In the genomic region with DNA sequence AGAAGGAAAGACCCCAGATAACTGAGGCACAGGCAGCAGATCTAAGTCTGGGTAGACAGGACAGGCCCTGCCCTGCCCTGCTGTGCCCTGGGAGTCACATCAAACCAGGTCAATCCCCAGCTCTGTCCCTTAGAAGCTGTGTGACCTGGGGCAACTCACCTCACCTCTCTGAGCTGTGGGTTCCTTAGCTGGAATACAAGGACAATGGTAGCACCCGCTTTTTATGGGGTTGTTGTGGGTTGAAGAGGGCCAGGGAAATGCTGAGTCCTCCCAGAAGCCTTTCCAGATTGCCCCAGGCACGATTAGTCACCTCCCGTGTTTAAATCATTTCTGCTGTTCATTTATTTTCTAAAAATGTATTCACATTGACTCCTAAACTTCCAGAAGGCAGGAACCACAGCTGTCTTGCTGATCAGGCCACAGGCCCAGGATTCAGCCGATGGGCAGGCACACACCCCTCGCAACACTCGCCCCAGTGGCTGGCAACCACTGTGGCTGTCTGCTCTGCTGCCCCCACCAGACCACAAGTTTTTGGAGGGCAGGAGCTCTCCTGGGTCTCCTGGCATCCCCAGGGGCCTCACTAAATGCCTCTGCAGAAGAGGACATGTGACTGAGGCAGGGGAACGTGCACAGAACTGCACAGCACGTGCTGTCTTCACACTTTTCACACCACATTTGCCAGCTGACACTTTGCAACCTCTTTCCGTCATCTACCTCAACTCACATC, we compare ENCODE assay signal across 1 cellular context.
TF ChIP-seq lines count a peak whose summit lies in the region.

No MANE protein-coding gene starts in this region.

TF ChIP-seq in GM12878, 131 proteins besides CTCF, POLR2A, EP300 and RAD21:
- TF ChIP-seq CREM (IDR thresholded peaks at IDR 0.05; ENCODE audit: low read depth) = no peak
- no peak for TF ChIP-seq ZNF622 (IDR thresholded peaks at IDR 0.05)
- TF ChIP-seq POLR2AphosphoS5 (IDR thresholded peaks at IDR 0.05; ENCODE audit: low read length) = peak; percentile 33
- no peak for TF ChIP-seq IKZF2 (IDR thresholded peaks at IDR 0.05)
- no peak for TF ChIP-seq SREBF2 (IDR thresholded peaks at IDR 0.05; ENCODE audit: low read length)
- TF ChIP-seq YY1 (IDR thresholded peaks at IDR 0.05; ENCODE audit: low read depth, low read length) = no peak
- no peak for TF ChIP-seq JUND (IDR thresholded peaks at IDR 0.05; ENCODE audit: low read depth, low read length)
- TF ChIP-seq CEBPB (IDR thresholded peaks at IDR 0.05; ENCODE audit: borderline replicate concordance in 1 of 2, low read depth in 2 of 2, low read length in 2 of 2) = no peak
- peak; percentile 70 for TF ChIP-seq MEF2B (IDR thresholded peaks at IDR 0.05; ENCODE audit: partially characterized antibody, poor library complexity, severe bottlenecking)
- TF ChIP-seq, protein P1, sequence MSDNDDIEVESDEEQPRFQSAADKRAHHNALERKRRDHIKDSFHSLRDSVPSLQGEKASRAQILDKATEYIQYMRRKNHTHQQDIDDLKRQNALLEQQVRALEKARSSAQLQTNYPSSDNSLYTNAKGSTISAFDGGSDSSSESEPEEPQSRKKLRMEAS (IDR thresholded peaks at IDR 0.05; ENCODE audit: low read depth, low read length) = peak; percentile 67; the same call in 1 of the 2 replicates
- 0 out of 2 replicates have a peak, but pooled peaks have one; percentile 17 for TF ChIP-seq RAD51 (IDR thresholded peaks at IDR 0.05)
- no peak for TF ChIP-seq PML (IDR thresholded peaks at IDR 0.05; ENCODE audit: low read length)
- TF ChIP-seq, protein P2, sequence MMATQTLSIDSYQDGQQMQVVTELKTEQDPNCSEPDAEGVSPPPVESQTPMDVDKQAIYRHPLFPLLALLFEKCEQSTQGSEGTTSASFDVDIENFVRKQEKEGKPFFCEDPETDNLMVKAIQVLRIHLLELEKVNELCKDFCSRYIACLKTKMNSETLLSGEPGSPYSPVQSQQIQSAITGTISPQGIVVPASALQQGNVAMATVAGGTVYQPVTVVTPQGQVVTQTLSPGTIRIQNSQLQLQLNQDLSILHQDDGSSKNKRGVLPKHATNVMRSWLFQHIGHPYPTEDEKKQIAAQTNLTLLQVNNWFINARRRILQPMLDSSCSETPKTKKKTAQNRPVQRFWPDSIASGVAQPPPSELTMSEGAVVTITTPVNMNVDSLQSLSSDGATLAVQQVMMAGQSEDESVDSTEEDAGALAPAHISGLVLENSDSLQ (IDR thresholded peaks at IDR 0.05) = no peak
- TF ChIP-seq, protein P3, sequence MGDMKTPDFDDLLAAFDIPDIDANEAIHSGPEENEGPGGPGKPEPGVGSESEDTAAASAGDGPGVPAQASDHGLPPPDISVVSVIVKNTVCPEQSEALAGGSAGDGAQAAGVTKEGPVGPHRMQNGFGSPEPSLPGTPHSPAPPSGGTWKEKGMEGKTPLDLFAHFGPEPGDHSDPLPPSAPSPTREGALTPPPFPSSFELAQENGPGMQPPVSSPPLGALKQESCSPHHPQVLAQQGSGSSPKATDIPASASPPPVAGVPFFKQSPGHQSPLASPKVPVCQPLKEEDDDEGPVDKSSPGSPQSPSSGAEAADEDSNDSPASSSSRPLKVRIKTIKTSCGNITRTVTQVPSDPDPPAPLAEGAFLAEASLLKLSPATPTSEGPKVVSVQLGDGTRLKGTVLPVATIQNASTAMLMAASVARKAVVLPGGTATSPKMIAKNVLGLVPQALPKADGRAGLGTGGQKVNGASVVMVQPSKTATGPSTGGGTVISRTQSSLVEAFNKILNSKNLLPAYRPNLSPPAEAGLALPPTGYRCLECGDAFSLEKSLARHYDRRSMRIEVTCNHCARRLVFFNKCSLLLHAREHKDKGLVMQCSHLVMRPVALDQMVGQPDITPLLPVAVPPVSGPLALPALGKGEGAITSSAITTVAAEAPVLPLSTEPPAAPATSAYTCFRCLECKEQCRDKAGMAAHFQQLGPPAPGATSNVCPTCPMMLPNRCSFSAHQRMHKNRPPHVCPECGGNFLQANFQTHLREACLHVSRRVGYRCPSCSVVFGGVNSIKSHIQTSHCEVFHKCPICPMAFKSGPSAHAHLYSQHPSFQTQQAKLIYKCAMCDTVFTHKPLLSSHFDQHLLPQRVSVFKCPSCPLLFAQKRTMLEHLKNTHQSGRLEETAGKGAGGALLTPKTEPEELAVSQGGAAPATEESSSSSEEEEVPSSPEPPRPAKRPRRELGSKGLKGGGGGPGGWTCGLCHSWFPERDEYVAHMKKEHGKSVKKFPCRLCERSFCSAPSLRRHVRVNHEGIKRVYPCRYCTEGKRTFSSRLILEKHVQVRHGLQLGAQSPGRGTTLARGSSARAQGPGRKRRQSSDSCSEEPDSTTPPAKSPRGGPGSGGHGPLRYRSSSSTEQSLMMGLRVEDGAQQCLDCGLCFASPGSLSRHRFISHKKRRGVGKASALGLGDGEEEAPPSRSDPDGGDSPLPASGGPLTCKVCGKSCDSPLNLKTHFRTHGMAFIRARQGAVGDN (IDR thresholded peaks at IDR 0.05) = peak; percentile 98
- TF ChIP-seq, protein P4, sequence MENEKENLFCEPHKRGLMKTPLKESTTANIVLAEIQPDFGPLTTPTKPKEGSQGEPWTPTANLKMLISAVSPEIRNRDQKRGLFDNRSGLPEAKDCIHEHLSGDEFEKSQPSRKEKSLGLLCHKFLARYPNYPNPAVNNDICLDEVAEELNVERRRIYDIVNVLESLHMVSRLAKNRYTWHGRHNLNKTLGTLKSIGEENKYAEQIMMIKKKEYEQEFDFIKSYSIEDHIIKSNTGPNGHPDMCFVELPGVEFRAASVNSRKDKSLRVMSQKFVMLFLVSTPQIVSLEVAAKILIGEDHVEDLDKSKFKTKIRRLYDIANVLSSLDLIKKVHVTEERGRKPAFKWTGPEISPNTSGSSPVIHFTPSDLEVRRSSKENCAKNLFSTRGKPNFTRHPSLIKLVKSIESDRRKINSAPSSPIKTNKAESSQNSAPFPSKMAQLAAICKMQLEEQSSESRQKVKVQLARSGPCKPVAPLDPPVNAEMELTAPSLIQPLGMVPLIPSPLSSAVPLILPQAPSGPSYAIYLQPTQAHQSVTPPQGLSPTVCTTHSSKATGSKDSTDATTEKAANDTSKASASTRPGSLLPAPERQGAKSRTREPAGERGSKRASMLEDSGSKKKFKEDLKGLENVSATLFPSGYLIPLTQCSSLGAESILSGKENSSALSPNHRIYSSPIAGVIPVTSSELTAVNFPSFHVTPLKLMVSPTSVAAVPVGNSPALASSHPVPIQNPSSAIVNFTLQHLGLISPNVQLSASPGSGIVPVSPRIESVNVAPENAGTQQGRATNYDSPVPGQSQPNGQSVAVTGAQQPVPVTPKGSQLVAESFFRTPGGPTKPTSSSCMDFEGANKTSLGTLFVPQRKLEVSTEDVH (IDR thresholded peaks at IDR 0.05; ENCODE audit: low read depth, partially characterized antibody) = no peak
- TF ChIP-seq SMAD5 (IDR thresholded peaks at IDR 0.05; ENCODE audit: low read depth) = no peak
- TF ChIP-seq ZNF217 (IDR thresholded peaks at IDR 0.05) = 0 out of 2 replicates have a peak, but pooled peaks have one; percentile 27
- TF ChIP-seq, protein P5, sequence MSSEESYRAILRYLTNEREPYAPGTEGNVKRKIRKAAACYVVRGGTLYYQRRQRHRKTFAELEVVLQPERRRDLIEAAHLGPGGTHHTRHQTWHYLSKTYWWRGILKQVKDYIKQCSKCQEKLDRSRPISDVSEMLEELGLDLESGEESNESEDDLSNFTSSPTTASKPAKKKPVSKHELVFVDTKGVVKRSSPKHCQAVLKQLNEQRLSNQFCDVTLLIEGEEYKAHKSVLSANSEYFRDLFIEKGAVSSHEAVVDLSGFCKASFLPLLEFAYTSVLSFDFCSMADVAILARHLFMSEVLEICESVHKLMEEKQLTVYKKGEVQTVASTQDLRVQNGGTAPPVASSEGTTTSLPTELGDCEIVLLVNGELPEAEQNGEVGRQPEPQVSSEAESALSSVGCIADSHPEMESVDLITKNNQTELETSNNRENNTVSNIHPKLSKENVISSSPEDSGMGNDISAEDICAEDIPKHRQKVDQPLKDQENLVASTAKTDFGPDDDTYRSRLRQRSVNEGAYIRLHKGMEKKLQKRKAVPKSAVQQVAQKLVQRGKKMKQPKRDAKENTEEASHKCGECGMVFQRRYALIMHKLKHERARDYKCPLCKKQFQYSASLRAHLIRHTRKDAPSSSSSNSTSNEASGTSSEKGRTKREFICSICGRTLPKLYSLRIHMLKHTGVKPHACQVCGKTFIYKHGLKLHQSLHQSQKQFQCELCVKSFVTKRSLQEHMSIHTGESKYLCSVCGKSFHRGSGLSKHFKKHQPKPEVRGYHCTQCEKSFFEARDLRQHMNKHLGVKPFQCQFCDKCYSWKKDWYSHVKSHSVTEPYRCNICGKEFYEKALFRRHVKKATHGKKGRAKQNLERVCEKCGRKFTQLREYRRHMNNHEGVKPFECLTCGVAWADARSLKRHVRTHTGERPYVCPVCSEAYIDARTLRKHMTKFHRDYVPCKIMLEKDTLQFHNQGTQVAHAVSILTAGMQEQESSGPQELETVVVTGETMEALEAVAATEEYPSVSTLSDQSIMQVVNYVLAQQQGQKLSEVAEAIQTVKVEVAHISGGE (CRISPR knock-in tag; IDR thresholded peaks at IDR 0.05) = no peak
- peak; percentile 91 to 93 for TF ChIP-seq BHLHE40 (IDR thresholded peaks at IDR 0.05; ENCODE audit: borderline replicate concordance in 1 of 2, low read depth in 2 of 2, low read length in 1 of 2)
- TF ChIP-seq, protein P6, sequence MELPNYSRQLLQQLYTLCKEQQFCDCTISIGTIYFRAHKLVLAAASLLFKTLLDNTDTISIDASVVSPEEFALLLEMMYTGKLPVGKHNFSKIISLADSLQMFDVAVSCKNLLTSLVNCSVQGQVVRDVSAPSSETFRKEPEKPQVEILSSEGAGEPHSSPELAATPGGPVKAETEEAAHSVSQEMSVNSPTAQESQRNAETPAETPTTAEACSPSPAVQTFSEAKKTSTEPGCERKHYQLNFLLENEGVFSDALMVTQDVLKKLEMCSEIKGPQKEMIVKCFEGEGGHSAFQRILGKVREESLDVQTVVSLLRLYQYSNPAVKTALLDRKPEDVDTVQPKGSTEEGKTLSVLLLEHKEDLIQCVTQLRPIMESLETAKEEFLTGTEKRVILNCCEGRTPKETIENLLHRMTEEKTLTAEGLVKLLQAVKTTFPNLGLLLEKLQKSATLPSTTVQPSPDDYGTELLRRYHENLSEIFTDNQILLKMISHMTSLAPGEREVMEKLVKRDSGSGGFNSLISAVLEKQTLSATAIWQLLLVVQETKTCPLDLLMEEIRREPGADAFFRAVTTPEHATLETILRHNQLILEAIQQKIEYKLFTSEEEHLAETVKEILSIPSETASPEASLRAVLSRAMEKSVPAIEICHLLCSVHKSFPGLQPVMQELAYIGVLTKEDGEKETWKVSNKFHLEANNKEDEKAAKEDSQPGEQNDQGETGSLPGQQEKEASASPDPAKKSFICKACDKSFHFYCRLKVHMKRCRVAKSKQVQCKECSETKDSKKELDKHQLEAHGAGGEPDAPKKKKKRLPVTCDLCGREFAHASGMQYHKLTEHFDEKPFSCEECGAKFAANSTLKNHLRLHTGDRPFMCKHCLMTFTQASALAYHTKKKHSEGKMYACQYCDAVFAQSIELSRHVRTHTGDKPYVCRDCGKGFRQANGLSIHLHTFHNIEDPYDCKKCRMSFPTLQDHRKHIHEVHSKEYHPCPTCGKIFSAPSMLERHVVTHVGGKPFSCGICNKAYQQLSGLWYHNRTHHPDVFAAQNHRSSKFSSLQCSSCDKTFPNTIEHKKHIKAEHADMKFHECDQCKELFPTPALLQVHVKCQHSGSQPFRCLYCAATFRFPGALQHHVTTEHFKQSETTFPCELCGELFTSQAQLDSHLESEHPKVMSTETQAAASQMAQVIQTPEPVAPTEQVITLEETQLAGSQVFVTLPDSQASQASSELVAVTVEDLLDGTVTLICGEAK (IDR thresholded peaks at IDR 0.05; ENCODE audit: borderline replicate concordance) = no peak
- no peak for TF ChIP-seq TCF7 (IDR thresholded peaks at IDR 0.05; ENCODE audit: borderline replicate concordance)
- no peak for TF ChIP-seq HDGF (IDR thresholded peaks at IDR 0.05)
- TF ChIP-seq TCF3 (IDR thresholded peaks at IDR 0.05; ENCODE audit: borderline replicate concordance, insufficient read depth, low read depth, low read length) = no peak
- TF ChIP-seq BCL11A (IDR thresholded peaks at IDR 0.05; ENCODE audit: low read depth, low read length) = no peak
- TF ChIP-seq, protein P7, sequence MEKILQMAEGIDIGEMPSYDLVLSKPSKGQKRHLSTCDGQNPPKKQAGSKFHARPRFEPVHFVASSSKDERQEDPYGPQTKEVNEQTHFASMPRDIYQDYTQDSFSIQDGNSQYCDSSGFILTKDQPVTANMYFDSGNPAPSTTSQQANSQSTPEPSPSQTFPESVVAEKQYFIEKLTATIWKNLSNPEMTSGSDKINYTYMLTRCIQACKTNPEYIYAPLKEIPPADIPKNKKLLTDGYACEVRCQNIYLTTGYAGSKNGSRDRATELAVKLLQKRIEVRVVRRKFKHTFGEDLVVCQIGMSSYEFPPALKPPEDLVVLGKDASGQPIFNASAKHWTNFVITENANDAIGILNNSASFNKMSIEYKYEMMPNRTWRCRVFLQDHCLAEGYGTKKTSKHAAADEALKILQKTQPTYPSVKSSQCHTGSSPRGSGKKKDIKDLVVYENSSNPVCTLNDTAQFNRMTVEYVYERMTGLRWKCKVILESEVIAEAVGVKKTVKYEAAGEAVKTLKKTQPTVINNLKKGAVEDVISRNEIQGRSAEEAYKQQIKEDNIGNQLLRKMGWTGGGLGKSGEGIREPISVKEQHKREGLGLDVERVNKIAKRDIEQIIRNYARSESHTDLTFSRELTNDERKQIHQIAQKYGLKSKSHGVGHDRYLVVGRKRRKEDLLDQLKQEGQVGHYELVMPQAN (conservative IDR thresholded peaks at IDR 0.05) = no peak
- no peak for TF ChIP-seq RB1 (IDR thresholded peaks at IDR 0.05; ENCODE audit: borderline replicate concordance)
- TF ChIP-seq, protein P8, sequence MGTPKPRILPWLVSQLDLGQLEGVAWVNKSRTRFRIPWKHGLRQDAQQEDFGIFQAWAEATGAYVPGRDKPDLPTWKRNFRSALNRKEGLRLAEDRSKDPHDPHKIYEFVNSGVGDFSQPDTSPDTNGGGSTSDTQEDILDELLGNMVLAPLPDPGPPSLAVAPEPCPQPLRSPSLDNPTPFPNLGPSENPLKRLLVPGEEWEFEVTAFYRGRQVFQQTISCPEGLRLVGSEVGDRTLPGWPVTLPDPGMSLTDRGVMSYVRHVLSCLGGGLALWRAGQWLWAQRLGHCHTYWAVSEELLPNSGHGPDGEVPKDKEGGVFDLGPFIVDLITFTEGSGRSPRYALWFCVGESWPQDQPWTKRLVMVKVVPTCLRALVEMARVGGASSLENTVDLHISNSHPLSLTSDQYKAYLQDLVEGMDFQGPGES (IDR thresholded peaks at IDR 0.05) = no peak
- TF ChIP-seq ZZZ3 (IDR thresholded peaks at IDR 0.05; ENCODE audit: control insufficient read depth, insufficient read length, low read depth) = no peak
TF ChIP-seq in GM12878: peak in this region for 7.
